13 cellular contexts compared by ENCODE assay signal in the genomic region with DNA sequence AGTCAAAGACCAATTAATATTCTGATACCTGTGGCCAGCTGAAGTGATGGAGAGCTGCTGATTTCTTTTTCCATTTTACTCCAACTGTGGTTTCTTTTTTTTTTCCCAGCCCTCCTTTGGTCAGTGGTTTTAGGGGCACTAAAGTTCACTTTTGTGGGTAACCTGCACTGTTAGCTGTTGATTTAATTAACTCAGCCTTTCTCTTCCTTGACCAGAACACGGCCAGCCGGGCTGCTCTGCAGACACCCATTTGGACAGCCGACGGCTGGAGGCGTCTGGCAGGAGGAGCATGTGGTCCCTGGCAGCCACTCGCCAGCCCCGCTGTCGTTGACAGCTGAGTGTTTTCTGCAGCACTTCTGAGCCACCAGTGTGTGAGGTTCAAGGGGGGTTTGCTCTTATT.
DNase-seq lines count a peak whose midpoint lies in the region; ATAC-seq and TF ChIP-seq lines count a peak whose summit lies in the region.
"Had no signal": no experiment of that assay in that cellular context is flagged by ENCODE, and none has a peak within 500 bp of the region (broad histone marks: within the 10 kb centered on the region; RNA-seq: fewer than 3 reads in every experiment).

No MANE protein-coding gene starts in this region.

- no peak overlapping the region for H2BK5ac ChIP-seq in IMR-90 (ENCODE audit: low read depth, low read length, poor library complexity, severe bottlenecking)

- H3K27ac ChIP-seq in IMR-90 (ENCODE audit: insufficient read depth, low read length) (no peak overlapping the region), osteoblast (ENCODE audit: low read depth, low read length) (no peak overlapping the region), PC-3 (ENCODE audit: low read length) (no peak overlapping the region)

- H3K4me3 ChIP-seq in IMR-90 (ENCODE audit: insufficient read depth, low read depth, low read length) (no peak overlapping the region), choroid plexus epithelial cell (ENCODE audit: low read depth, low read length) (no peak overlapping the region), osteoblast (ENCODE audit: insufficient read depth, low read length) (no peak overlapping the region), PC-3 (ENCODE audit: low read length) (no peak overlapping the region)
- H3K4me3 ChIP-seq: HAP-1 had no signal

- H3K23ac ChIP-seq in IMR-90 (ENCODE audit: low read depth, low read length): no peak overlapping the region

- no CpG with 5 or more reads among the region's 8 CpGs for WGBS in IMR-90 (ENCODE audit: extremely low coverage in 2 of 2, insufficient read length in 1 of 2), 2 experiments

- H2AK5ac ChIP-seq in IMR-90 (ENCODE audit: low read depth, low read length): no peak overlapping the region

- H3K9ac ChIP-seq in IMR-90 (ENCODE audit: low read depth, low read length) (no peak overlapping the region), PC-3 (ENCODE audit: low read length) (no peak overlapping the region)

- H3K27me3 ChIP-seq in IMR-90 (ENCODE audit: control insufficient read depth, insufficient read depth, low read length) (peaks cover 80% of the 10 kb centered on the region), osteoblast (ENCODE audit: insufficient read depth, low read length) (peaks cover 17% of the 10 kb centered on the region), PC-3 (ENCODE audit: low read length) (no peaks in the 10 kb centered on the region)

- H3K4me1 ChIP-seq in IMR-90 (ENCODE audit: control insufficient read depth, insufficient read depth, low read length) (no peaks in the 10 kb centered on the region; the same call in 1 of the 2 replicates), osteoblast (ENCODE audit: insufficient read depth, low read length) (peaks cover 2% of the 10 kb centered on the region), PC-3 (ENCODE audit: insufficient read depth, low read length) (peaks cover 4% of the 10 kb centered on the region; the same call in 1 of the 2 replicates)
- H3K4me1 ChIP-seq: HAP-1 had no signal

- H3K56ac ChIP-seq in IMR-90 (ENCODE audit: extremely low read depth, insufficient read depth, low read length): no peak overlapping the region

- no peaks in the 10 kb centered on the region for H3K9me1 ChIP-seq in IMR-90 (ENCODE audit: insufficient read depth, low read length)

- H3K4me2 ChIP-seq in IMR-90 (ENCODE audit: low read depth, low read length) (peak overlapping the region; percentile 31; the same call in 1 of the 2 replicates), osteoblast (ENCODE audit: insufficient read depth, low read length) (no peak overlapping the region), PC-3 (ENCODE audit: low read length) (no peak overlapping the region)

- no peak for TF ChIP-seq RAD21 in IMR-90 (IDR thresholded peaks at IDR 0.05; ENCODE audit: low read length)

- POLR2A ChIA-PET in IMR-90 (lab: Charles Lee; ENCODE audit: unreplicated experiment): no interaction called here
- POLR2A ChIA-PET in PC-3 (lab: Charles Lee; ENCODE audit: unreplicated experiment): no interaction called here

- ATAC-seq in IMR-90 (ENCODE audit: low read depth) (peak; percentile 55), PC-3 (no peak)
- ATAC-seq: activated T-helper 17 cell treated with anti-CD3 and anti-CD28 coated beads, Interleukin-2, amount 50 U/mL, for 72 hours had no signal

- H4K20me1 ChIP-seq in IMR-90 (ENCODE audit: insufficient read depth, low read length): no peaks in the 10 kb centered on the region
- no peaks in the 10 kb centered on the region for H4K20me1 ChIP-seq in osteoblast (ENCODE audit: insufficient read depth, low read length)
- no peaks in the 10 kb centered on the region for H4K20me1 ChIP-seq in PC-3 (ENCODE audit: low read length)

- H3K79me2 ChIP-seq in osteoblast (ENCODE audit: insufficient read depth, low read length) (no peaks in the 10 kb centered on the region), PC-3 (ENCODE audit: low read length) (no peaks in the 10 kb centered on the region)

- H3K18ac ChIP-seq in IMR-90 (ENCODE audit: low read depth, low read length): no peak overlapping the region

- H3K14ac ChIP-seq in IMR-90 (replicated peaks; ENCODE audit: low read depth, low read length): no peak overlapping the region

- no peak overlapping the region for H4K8ac ChIP-seq in IMR-90 (ENCODE audit: low read depth in 2 of 2, low read length in 2 of 2)

- H2AFZ ChIP-seq in IMR-90 (replicated peaks; ENCODE audit: low read length, poor library complexity): no peak overlapping the region
- H2AFZ ChIP-seq in osteoblast (ENCODE audit: low read length): no peak overlapping the region
- no peak overlapping the region for H2AFZ ChIP-seq in PC-3 (ENCODE audit: low read length)

- no peak for TF ChIP-seq POLR2A in IMR-90 (IDR thresholded peaks at IDR 0.05; ENCODE audit: low read depth, low read length)

- H2BK120ac ChIP-seq in IMR-90 (ENCODE audit: low read depth, low read length): no peak overlapping the region

- H3K9me3 ChIP-seq in IMR-90 (ENCODE audit: control insufficient read depth, insufficient read depth, low read length): peaks cover 5% of the 10 kb centered on the region; the same call in 1 of the 2 replicates
- H3K9me3 ChIP-seq in osteoblast (ENCODE audit: low read depth, low read length): no peaks in the 10 kb centered on the region
- H3K9me3 ChIP-seq in PC-3 (ENCODE audit: low read length): no peaks in the 10 kb centered on the region
- H3K9me3 ChIP-seq: HAP-1 had no signal

- no peak overlapping the region for H3K4ac ChIP-seq in IMR-90 (ENCODE audit: low read depth, low read length)

- intact Hi-C loops in IMR-90 (cut with micrococcal nuclease): no loop called here
- intact Hi-C loops in PC-3 (cut with micrococcal nuclease): no loop called here

- dilution Hi-C loops in IMR-90 (cut with HindIII; ENCODE audit: low sequenced_read_pairs, unreplicated experiment): no loop called here

- TF ChIP-seq CTCF in IMR-90 (conservative IDR thresholded peaks at IDR 0.05; ENCODE audit: low read depth, low read length): no peak
- TF ChIP-seq CTCF in choroid plexus epithelial cell (conservative IDR thresholded peaks at IDR 0.05; ENCODE audit: low read depth, low read length): no peak
- no peak for TF ChIP-seq CTCF in osteoblast (IDR thresholded peaks at IDR 0.05; ENCODE audit: extremely low read depth, low read depth, low read length)
- no peak for TF ChIP-seq CTCF in PC-3 (conservative IDR thresholded peaks at IDR 0.05; ENCODE audit: low read depth, low read length)

- H3F3A ChIP-seq in PC-3 (ENCODE audit: low read length, unreplicated experiment): no peaks in the 10 kb centered on the region

- no peak overlapping the region for H2AK9ac ChIP-seq in IMR-90 (replicated peaks; ENCODE audit: low read depth, low read length, poor library complexity)

- in situ Hi-C loops in IMR-90 (cut with MboI; ENCODE audit: low sequenced_read_pairs): no loop called here

- DNase-seq in activated CD4-positive, CD25-positive, alpha-beta regulatory T cell treated with anti-CD3 and anti-CD28 coated beads, Interleukin-2, amount 50 U/mL, for 72 hours: peak; percentile 11
- no peak for DNase-seq in activated CD4-positive, CD25-positive, alpha-beta regulatory T cell (lab: John Stamatoyannopoulos, UW)
- no peak for DNase-seq in IMR-90
- peak; percentile 14 for DNase-seq in choroid plexus epithelial cell (ENCODE audit: low read depth)
- DNase-seq in osteoblast (ENCODE audit: insufficient read length, low spot score, missing footprints): peak; percentile 91
- no peak for DNase-seq in PC-3
- no peak for DNase-seq in central memory CD4-positive, alpha-beta T cell
- DNase-seq in GM19240 (ENCODE audit: insufficient read length, low spot score): no peak
- DNase-seq: amygdala, KG1, NCI-H1092 treated with DMSO at 0.1 percent for 48 hours had no signal

- no peak overlapping the region for H4K5ac ChIP-seq in IMR-90 (ENCODE audit: low read depth, low read length)

- H3K36me3 ChIP-seq in IMR-90 (ENCODE audit: control insufficient read depth, insufficient read depth, low read length) (no peaks in the 10 kb centered on the region), osteoblast (ENCODE audit: insufficient read depth, low read length) (no peaks in the 10 kb centered on the region), PC-3 (ENCODE audit: low read depth, low read length) (no peaks in the 10 kb centered on the region)
- H3K36me3 ChIP-seq: HAP-1 had no signal

- BruUV-seq in IMR-90 (replicated peaks; lab: Mats Ljungman, UMichigan) (no TSS peak), PC-3 (replicated peaks; lab: Mats Ljungman, UMichigan) (no TSS peak)

- H4K91ac ChIP-seq in IMR-90 (ENCODE audit: insufficient read depth, low read depth, low read length): no peak overlapping the region

- H3K79me1 ChIP-seq in IMR-90 (ENCODE audit: low read depth in 1 of 2, low read length in 2 of 2): no peaks in the 10 kb centered on the region

- H2BK20ac ChIP-seq in IMR-90 (ENCODE audit: low read depth, low read length): no peak overlapping the region

- no peaks in the 10 kb centered on the region for H3K9me2 ChIP-seq in PC-3 (replicated peaks; ENCODE audit: low read length)

- CTCF ChIA-PET in IMR-90 (lab: Yijun Ruan, JAX) (interaction anchor here (0.6 kb wide), 1 partner anchor 1726 kb away, joined by 3 read pairs; no protein-coding TSS in a partner anchor), PC-3 (lab: Charles Lee) (no interaction called here)

- no peak overlapping the region for H2BK15ac ChIP-seq in IMR-90 (ENCODE audit: low read depth, low read length)

TF ChIP-seq in IMR-90, 13 proteins besides CTCF, POLR2A, EP300 and RAD21:
- TF ChIP-seq RFX5 (IDR thresholded peaks at IDR 0.05; ENCODE audit: low read depth, low read length) (no peak), FOS (IDR thresholded peaks at IDR 0.05; ENCODE audit: low read depth, low read length) (no peak)
- TF ChIP-seq, protein P1, sequence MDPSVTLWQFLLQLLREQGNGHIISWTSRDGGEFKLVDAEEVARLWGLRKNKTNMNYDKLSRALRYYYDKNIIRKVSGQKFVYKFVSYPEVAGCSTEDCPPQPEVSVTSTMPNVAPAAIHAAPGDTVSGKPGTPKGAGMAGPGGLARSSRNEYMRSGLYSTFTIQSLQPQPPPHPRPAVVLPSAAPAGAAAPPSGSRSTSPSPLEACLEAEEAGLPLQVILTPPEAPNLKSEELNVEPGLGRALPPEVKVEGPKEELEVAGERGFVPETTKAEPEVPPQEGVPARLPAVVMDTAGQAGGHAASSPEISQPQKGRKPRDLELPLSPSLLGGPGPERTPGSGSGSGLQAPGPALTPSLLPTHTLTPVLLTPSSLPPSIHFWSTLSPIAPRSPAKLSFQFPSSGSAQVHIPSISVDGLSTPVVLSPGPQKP (IDR thresholded peaks at IDR 0.05; ENCODE audit: borderline replicate concordance, low read depth, low read length): no peak

Comparison
In these comparisons a context has a peak if more than half of its experiments do, and no peak if none do; other contexts are left out.
1. DNase-seq: peak in activated CD4-positive, CD25-positive, alpha-beta regulatory T cell treated with anti-CD3 and anti-CD28 coated beads, Interleukin-2, amount 50 U/mL, for 72 hours (single experiment), choroid plexus epithelial cell (single experiment) and osteoblast (single experiment); none in activated CD4-positive, CD25-positive, alpha-beta regulatory T cell (0 of 4), IMR-90 (single experiment), PC-3 (single experiment), central memory CD4-positive, alpha-beta T cell (single experiment) and GM19240 (single experiment).